8 cellular contexts compared by ENCODE assay signal in genomic region chr11:85854212-85854556, GRCh38. TPM values are rescaled to one million over a fixed set of nuclear protein-coding genes. Genes with fewer than 3 reads are reported as not detected.
A peak's percentile ranks its signal among the peaks of the same experiment; 100 is the strongest.
DNase-seq lines count a peak whose midpoint lies in the region; ATAC-seq, FAIRE-seq and TF ChIP-seq lines count a peak whose summit lies in the region.

No MANE protein-coding gene starts in this region.

- H4K91ac ChIP-seq in H1 (replicated peaks; ENCODE audit: insufficient read length, low read length), result no peak overlapping the region

- H3K4me3 Mint-ChIP-seq in CD4-positive, alpha-beta T cell, result peak overlapping the region; percentile 91

- H3K27me3 ChIP-seq in CD4-positive, alpha-beta T cell (ENCODE audit: control insufficient read depth, insufficient read depth, low read length), result no peaks in the 10 kb centered on the region
- H3K27me3 ChIP-seq in OCI-LY1 (ENCODE audit: insufficient read depth, low read length) (no peaks in the 10 kb centered on the region), H1 (replicated peaks in 1 of 4; ENCODE audit: control insufficient read depth in 3 of 4, extremely low read depth in 1 of 4, insufficient read depth in 3 of 4, low read length in 3 of 4) (no peaks in the 10 kb centered on the region), neuron (ENCODE audit: insufficient read depth, low read length) (no peaks in the 10 kb centered on the region)

- H2AFZ ChIP-seq in OCI-LY1 (ENCODE audit: low read length) (peak overlapping the region; percentile 13; the same call in 1 of the 2 replicates), H1 (ENCODE audit: low read length) (peak overlapping the region; percentile 95; the same call in 1 of the 2 replicates), neuron (ENCODE audit: low read depth, low read length) (peak overlapping the region; percentile 95)

- H3K27ac Mint-ChIP-seq in CD4-positive, alpha-beta T cell, result peak overlapping the region; percentile 93

- no peaks in the 10 kb centered on the region for H3K9me3 Mint-ChIP-seq in CD4-positive, alpha-beta T cell

- H2BK12ac ChIP-seq in H1 (ENCODE audit: low read depth, low read length), result no peak overlapping the region; the same call in 1 of the 2 replicates

- TF ChIP-seq EP300 in H1 (IDR thresholded peaks at IDR 0.05; ENCODE audit: borderline replicate concordance in 1 of 2, low read depth in 2 of 2, low read length in 2 of 2), result no peak

- H3K9ac ChIP-seq in OCI-LY1 (ENCODE audit: low read length), result peak overlapping the region; percentile 67
- peak overlapping the region; percentile 64 to 95 (median 89); a peak in 6 of 7 replicates for H3K9ac ChIP-seq in H1 (replicated peaks in 1 of 4; ENCODE audit: extremely low read depth in 1 of 4, low read depth in 3 of 4, low read length in 3 of 4)

- H3K4ac ChIP-seq in H1 (replicated peaks; ENCODE audit: insufficient read length, low read depth, low read length), result no peak overlapping the region

- intact Hi-C loops in CD4-positive, alpha-beta T cell (cut with DNase I, micrococcal nuclease), result loop anchor here (1.0 to 10.0 kb wide), 8 partner anchors 31 to 965 kb away; no protein-coding TSS in a partner anchor

- no peaks in the 10 kb centered on the region for H3K79me1 ChIP-seq in H1 (ENCODE audit: low read depth, low read length)

- H2AK5ac ChIP-seq in H1 (ENCODE audit: low read depth, low read length), result no peak overlapping the region

- no peak overlapping the region for H4K5ac ChIP-seq in H1 (ENCODE audit: insufficient read length, low read depth, low read length)

- H3K27me3 Mint-ChIP-seq in CD4-positive, alpha-beta T cell, result no peaks in the 10 kb centered on the region

- H3K36me3 ChIP-seq in OCI-LY1 (ENCODE audit: insufficient read depth, low read length) (no peaks in the 10 kb centered on the region), H1 (ENCODE audit: control insufficient read depth in 2 of 4, insufficient read depth in 4 of 4, low read length in 3 of 4) (peaks cover 0 to 13% (median 0%) of the 10 kb centered on the region in 4 experiments; a peak in 2 of 8 replicates), neuron (ENCODE audit: insufficient read depth, low read length) (no peaks in the 10 kb centered on the region)

- peak overlapping the region; percentile 99 for H3K18ac ChIP-seq in H1 (ENCODE audit: extremely low read depth, low read length)

- CTCF ChIA-PET in CD4-positive, alpha-beta T cell (lab: Charles Lee), result interaction anchor here (0.6 to 2.3 kb wide), 40 partner anchors 9 to 362 kb away, joined by 3 to 21 read pairs (median 5); partner anchors contain the start of genes CCDC89 and CREBZF
- CTCF ChIA-PET in H1 (lab: Charles Lee; ENCODE audit: partially characterized antibody), result interaction anchor here (0.9 to 1.9 kb wide), 23 partner anchors 11 to 553 kb away, joined by 3 to 6 read pairs (median 3); partner anchors contain the start of genes CREBZF and TMEM126A

- H2BK20ac ChIP-seq in H1 (ENCODE audit: low read length), result no peak overlapping the region

- H3K14ac ChIP-seq in H1 (ENCODE audit: insufficient read length), result no peak overlapping the region

- H2BK120ac ChIP-seq in H1 (replicated peaks; ENCODE audit: low read depth, low read length), result no peak overlapping the region

- H3K56ac ChIP-seq in H1 (replicated peaks; ENCODE audit: insufficient read length, low read depth, low read length), result no peak overlapping the region

- H3K23ac ChIP-seq in H1 (ENCODE audit: insufficient read length), result no peak overlapping the region

- H3F3A ChIP-seq in OCI-LY1 (ENCODE audit: insufficient read depth, low read length), result no peaks in the 10 kb centered on the region

- ATAC-seq in CD4-positive, alpha-beta T cell (ENCODE audit: poor library complexity), result no peak
- no peak for ATAC-seq in GM21390 (IDR thresholded peaks at IDR 0.05; ENCODE audit: unreplicated experiment)

- WGBS in H1 (ENCODE audit: extremely low coverage in 1 of 2, insufficient coverage in 1 of 2, insufficient read length in 1 of 2, insufficient replicate concordance in 2 of 2, low coverage in 1 of 2, low lambda C conversion rate in 2 of 2, missing lambda C conversion rate in 1 of 2), 2 experiments, result 54% methylated on average over 7 of the region's 7 CpGs; no CpG with 5 or more reads in 1 of the 2 experiments

- H3K9me3 ChIP-seq in CD4-positive, alpha-beta T cell (ENCODE audit: control insufficient read depth, low read length), result no peaks in the 10 kb centered on the region
- H3K9me3 ChIP-seq in OCI-LY1 (ENCODE audit: low read length), result no peaks in the 10 kb centered on the region
- peaks cover 4 to 15% of the 10 kb centered on the region in 2 experiments; a peak in 3 of 4 replicates for H3K9me3 ChIP-seq in H1 (ENCODE audit: insufficient read depth in 2 of 2, low read depth in 1 of 2, low read length in 1 of 2)
- peaks cover 3% of the 10 kb centered on the region for H3K9me3 ChIP-seq in neuron (ENCODE audit: low read length)

- DNase-seq in CD4-positive, alpha-beta T cell, result no peak
- DNase-seq in H1 (ENCODE audit: low read depth in 1 of 2, low spot score in 2 of 2) (no peak), globus pallidus (ENCODE audit: low spot score) (no peak), NCI-H146 treated with DMSO at 0.1 percent for 48 hours (lab: John Stamatoyannopoulos, UW; ENCODE audit: unreplicated experiment) (no peak), NCI-H2081 (lab: John Stamatoyannopoulos, UW) (no peak)

- H3K4me1 Mint-ChIP-seq in CD4-positive, alpha-beta T cell (ENCODE audit: low read depth), result peaks cover 13% of the 10 kb centered on the region

- FAIRE-seq in H1 (lab: Jason Lieb, UNC), result no peak

- H3K23me2 ChIP-seq in H1 (ENCODE audit: low read depth, low read length), result peaks cover 5% of the 10 kb centered on the region; the same call in 1 of the 2 replicates

- no peak for TF ChIP-seq POLR2A in H1 (IDR thresholded peaks at IDR 0.05; ENCODE audit: control extremely low read depth in 1 of 2, low read depth in 2 of 2, low read length in 2 of 2)

- H4K20me1 ChIP-seq in OCI-LY1 (ENCODE audit: insufficient read depth, low read length) (no peaks in the 10 kb centered on the region), H1 (replicated peaks in 1 of 2; ENCODE audit: control insufficient read depth in 1 of 2, insufficient read depth in 2 of 2, low read length in 2 of 2) (no peaks in the 10 kb centered on the region)

- no peak overlapping the region for H4K8ac ChIP-seq in H1 (ENCODE audit: extremely low read depth, insufficient read depth, low read length)

- peaks cover 7% of the 10 kb centered on the region for H3K36me3 Mint-ChIP-seq in CD4-positive, alpha-beta T cell (ENCODE audit: low read depth)

- no peaks in the 10 kb centered on the region for H3K79me2 ChIP-seq in OCI-LY1 (ENCODE audit: insufficient read depth, low read length)
- H3K79me2 ChIP-seq in H1 (ENCODE audit: control insufficient read depth in 1 of 2, insufficient read depth in 2 of 2, low read length in 2 of 2), result no peaks in the 10 kb centered on the region

- H3K27ac ChIP-seq in CD4-positive, alpha-beta T cell (ENCODE audit: low read depth, low read length), result peak overlapping the region; percentile 75
- H3K27ac ChIP-seq in OCI-LY1 (ENCODE audit: low read depth, low read length, poor library complexity, severe bottlenecking) (no peak overlapping the region), H1 (ENCODE audit: low read depth, low read length) (no peak overlapping the region)

- H3K9me2 ChIP-seq in OCI-LY1 (ENCODE audit: low read depth, low read length), result no peaks in the 10 kb centered on the region

- TF ChIP-seq CTCF in CD4-positive, alpha-beta T cell (IDR thresholded peaks at IDR 0.05), result no peak
- TF ChIP-seq CTCF in OCI-LY1 (IDR thresholded peaks at IDR 0.05; ENCODE audit: low read length) (no peak), H1 (IDR thresholded peaks at IDR 0.05; ENCODE audit: control extremely low read depth in 1 of 3, insufficient read depth in 1 of 3, low read depth in 1 of 3, low read length in 3 of 3) (no peak)

- TF ChIP-seq RAD21 in H1 (IDR thresholded peaks at IDR 0.05 in 1 of 2, conservative IDR thresholded peaks at IDR 0.05 in 1 of 2; ENCODE audit: low read depth in 2 of 2, low read length in 2 of 2), result no peak

- H3K4me3 ChIP-seq in OCI-LY1 (ENCODE audit: low read depth, low read length, poor library complexity, severe bottlenecking) (peak overlapping the region; percentile 58), H1 (ENCODE audit: extremely low read depth in 1 of 4, insufficient read depth in 2 of 4, low read depth in 3 of 4, low read length in 4 of 4) (peak overlapping the region; percentile 49 to 74 (median 58); a peak in 7 of 8 replicates), neuron (ENCODE audit: low read length) (peak overlapping the region; percentile 74)

- POLR2A ChIA-PET in CD4-positive, alpha-beta T cell (lab: Charles Lee), result interaction anchor here (0.9 to 2.2 kb wide), 13 partner anchors 8 to 348 kb away, joined by 3 to 23 read pairs (median 5); partner anchors contain the start of genes DLG2, PICALM, SYTL2 and TMEM126B
- POLR2A ChIA-PET in H1 (lab: Charles Lee; ENCODE audit: partially characterized antibody), result no interaction called here

- H3K4me1 ChIP-seq in OCI-LY1 (ENCODE audit: insufficient read depth, low read length, severe bottlenecking) (peaks cover 10% of the 10 kb centered on the region), H1 (replicated peaks in 1 of 4; ENCODE audit: control insufficient read depth in 3 of 4, insufficient read depth in 4 of 4, low read length in 3 of 4) (peaks cover 0 to 4% (median 3%) of the 10 kb centered on the region in 4 experiments; a peak in 4 of 7 replicates), neuron (ENCODE audit: insufficient read depth, low read length) (peaks cover 6% of the 10 kb centered on the region)

- H2BK5ac ChIP-seq in H1 (ENCODE audit: low read depth, low read length), result no peak overlapping the region

- H3K4me2 ChIP-seq in OCI-LY1 (ENCODE audit: low read length) (peak overlapping the region; percentile 83), H1 (ENCODE audit: insufficient read depth in 1 of 2, low read depth in 2 of 2, low read length in 2 of 2) (peak overlapping the region; percentile 57 to 92)

- no peak overlapping the region for H2BK15ac ChIP-seq in H1 (ENCODE audit: low read length)

RNA-seq across cellular contexts. Expression of gene CCDC83, which starts 1.0 kb away (rescaled TPM):
- total RNA-seq in CD4-positive, alpha-beta T cell, result not detected
- not detected in 2 replicates for total RNA-seq in H1 (2021; fragmentation: NEBNext Ultra II Directional; extraction: Animal tissue kit (Norgen Biotek cat#: 25700))
- not detected in 2 replicates for polyA plus RNA-seq in H1 (2011; rRNA removed)
- polyA plus RNA-seq in H1 (2011; cell fraction: cytosol; rRNA removed), result not detected
- not detected for polyA plus RNA-seq in H1 (2011; cell fraction: nucleus; rRNA removed)
- not detected in 4 replicates for polyA plus RNA-seq in H1 (2012, experiment 1 of 2)
- not detected for polyA plus RNA-seq in H1 (2012, experiment 2 of 2)
- not detected for polyA plus RNA-seq in H1 (2013, experiment 1 of 2)
- not detected for polyA plus RNA-seq in H1 (2013, experiment 2 of 2)
- polyA minus RNA-seq in H1 (2011; rRNA and poly(A)+ RNA removed), result not detected in 2 replicates
- polyA minus RNA-seq in H1 (2011; cell fraction: cytosol; rRNA and poly(A)+ RNA removed), result not detected
- polyA minus RNA-seq in H1 (2011; cell fraction: nucleus; rRNA and poly(A)+ RNA removed), result not detected

RNA-seq across cellular contexts. Expression of gene SYTL2, which starts 43.2 kb away (rescaled TPM):
- 10 to 100 TPM; 35.4 to 36.7 TPM for total RNA-seq in CD4-positive, alpha-beta T cell
- 9.1 TPM in 2 replicates for total RNA-seq in H1 (2021; fragmentation: NEBNext Ultra II Directional; extraction: Animal tissue kit (Norgen Biotek cat#: 25700))
- 1.1 and 1.3 TPM in 2 replicates for polyA plus RNA-seq in H1 (2011; rRNA removed)
- polyA plus RNA-seq in H1 (2011; cell fraction: cytosol; rRNA removed), result 2.4 TPM
- 2.9 TPM for polyA plus RNA-seq in H1 (2011; cell fraction: nucleus; rRNA removed)
- polyA plus RNA-seq in H1 (2012, experiment 1 of 2), result 2.4 to 3.3 TPM (median 2.7 TPM) in 4 replicates
- 0.09 TPM for polyA plus RNA-seq in H1 (2012, experiment 2 of 2)
- polyA plus RNA-seq in H1 (2013, experiment 1 of 2), result 12.3 TPM
- polyA plus RNA-seq in H1 (2013, experiment 2 of 2), result 11.8 TPM
- 2.9 and 4.1 TPM in 2 replicates for polyA minus RNA-seq in H1 (2011; rRNA and poly(A)+ RNA removed)
- polyA minus RNA-seq in H1 (2011; cell fraction: cytosol; rRNA and poly(A)+ RNA removed), result 2.5 TPM
- polyA minus RNA-seq in H1 (2011; cell fraction: nucleus; rRNA and poly(A)+ RNA removed), result 11.5 TPM

Comparison
In these comparisons a context has a peak if more than half of its experiments do, and no peak if none do; other contexts are left out.
1. H2AFZ ChIP-seq: peak in every context shown above with its lines; median percentile 95 in H1; 95 in neuron; 13 in OCI-LY1.